ENCODE assay signal across 9 cellular contexts in the genomic region with DNA sequence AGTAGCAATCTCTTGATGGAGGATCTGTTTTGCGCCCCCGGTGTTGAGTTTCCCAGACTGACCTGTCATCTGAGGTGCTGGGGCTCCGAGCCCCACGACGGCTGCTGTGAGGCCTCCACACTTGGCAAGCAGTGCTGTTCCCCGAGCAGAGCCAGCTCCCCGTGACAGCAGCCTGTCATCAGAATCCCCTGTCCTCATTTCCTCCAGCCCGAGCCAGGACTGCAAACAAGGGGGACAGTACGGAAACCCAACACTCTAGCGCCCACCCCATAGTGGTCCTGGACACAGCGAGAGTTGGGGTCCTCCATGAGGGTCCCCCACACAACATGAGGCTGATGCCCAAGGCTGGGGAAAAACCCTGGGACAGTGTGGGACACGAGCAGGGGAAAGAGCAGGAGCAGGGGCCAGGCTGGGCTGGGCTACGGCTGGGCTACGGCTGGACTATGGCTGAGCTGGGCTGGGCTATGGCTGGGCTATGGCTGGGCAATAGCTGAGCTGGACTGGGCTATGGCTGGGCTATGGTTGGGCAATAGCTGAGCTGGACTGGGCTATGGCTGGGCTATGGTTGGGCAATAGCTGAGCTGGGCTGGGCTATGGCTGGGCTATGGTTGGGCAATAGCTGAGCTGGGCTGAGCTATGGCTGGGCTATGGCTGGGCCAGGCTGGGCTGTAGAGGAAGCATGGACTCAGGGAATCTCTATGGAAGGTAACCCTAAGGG. TPM values are rescaled to one million over a fixed set of nuclear protein-coding genes. Genes with fewer than 3 reads are reported as not detected.
DNase-seq lines count a peak whose midpoint lies in the region; ATAC-seq and TF ChIP-seq lines count a peak whose summit lies in the region.
"Had no signal": no experiment of that assay in that cellular context is flagged by ENCODE, and none has a peak within 500 bp of the region (broad histone marks: within the 10 kb centered on the region; RNA-seq: fewer than 3 reads in every experiment).

No MANE protein-coding gene starts in this region.

- TF ChIP-seq CTCF in HFFc6 (IDR thresholded peaks at IDR 0.05) (no peak), WTC11 (IDR thresholded peaks at IDR 0.05) (no peak)

- H3K4me3 Mint-ChIP-seq in HFFc6 (no peak overlapping the region), WTC11 (no peak overlapping the region)

- H3K27ac Mint-ChIP-seq in HFFc6: no peak overlapping the region
- no peak overlapping the region for H3K27ac Mint-ChIP-seq in WTC11

- H3K9me3 Mint-ChIP-seq in HFFc6: no peaks in the 10 kb centered on the region
- H3K9me3 Mint-ChIP-seq in WTC11: no peaks in the 10 kb centered on the region

- POLR2A ChIA-PET in WTC11 (lab: Charles Lee): no interaction called here

- DNase-seq in HFFc6 (peak; percentile 68), WTC11 (ENCODE audit: low spot score) (no peak), left cardiac atrium (peak; percentile 62), stromal cell of bone marrow (ENCODE audit: low read depth) (peak; percentile 55), cortex of kidney (lab: John Stamatoyannopoulos, UW) (no peak), NCI-H146 treated with DMSO at 0.1 percent for 48 hours (lab: John Stamatoyannopoulos, UW; ENCODE audit: unreplicated experiment) (no peak), NCI-H526 treated with DMSO at 0.1 percent for 48 hours (lab: John Stamatoyannopoulos, UW) (no peak)

- ATAC-seq in WTC11: no peak
- ATAC-seq in left cardiac atrium: peak; percentile 13 to 29
- ATAC-seq in GM18498 (IDR thresholded peaks at IDR 0.05; ENCODE audit: unreplicated experiment): no peak

- CTCF ChIA-PET in WTC11 (lab: Charles Lee): interaction anchor here (1.1 to 4.3 kb wide), 2 partner anchors 9 to 31 kb away, joined by 4 to 41 read pairs; no protein-coding TSS in a partner anchor

- H3K36me3 Mint-ChIP-seq in HFFc6 (ENCODE audit: low read depth) (no peaks in the 10 kb centered on the region), WTC11 (no peaks in the 10 kb centered on the region)

- peaks cover 8% of the 10 kb centered on the region for H3K4me1 Mint-ChIP-seq in HFFc6 (ENCODE audit: low read depth)
- no peaks in the 10 kb centered on the region for H3K4me1 Mint-ChIP-seq in WTC11

- H3K27me3 Mint-ChIP-seq in HFFc6 (ENCODE audit: insufficient read depth): peaks cover 4% of the 10 kb centered on the region
- H3K27me3 Mint-ChIP-seq in WTC11 (ENCODE audit: low read depth): no peaks in the 10 kb centered on the region

- intact Hi-C loops in left cardiac atrium (cut with DNase I): loop anchor here in 1 of 2 donors (5.0 kb wide), 1 partner anchor 280 kb away; a partner anchor contains a TSS

TF ChIP-seq in WTC11, 78 proteins besides CTCF, POLR2A, EP300 and RAD21:
- TF ChIP-seq, protein P1, sequence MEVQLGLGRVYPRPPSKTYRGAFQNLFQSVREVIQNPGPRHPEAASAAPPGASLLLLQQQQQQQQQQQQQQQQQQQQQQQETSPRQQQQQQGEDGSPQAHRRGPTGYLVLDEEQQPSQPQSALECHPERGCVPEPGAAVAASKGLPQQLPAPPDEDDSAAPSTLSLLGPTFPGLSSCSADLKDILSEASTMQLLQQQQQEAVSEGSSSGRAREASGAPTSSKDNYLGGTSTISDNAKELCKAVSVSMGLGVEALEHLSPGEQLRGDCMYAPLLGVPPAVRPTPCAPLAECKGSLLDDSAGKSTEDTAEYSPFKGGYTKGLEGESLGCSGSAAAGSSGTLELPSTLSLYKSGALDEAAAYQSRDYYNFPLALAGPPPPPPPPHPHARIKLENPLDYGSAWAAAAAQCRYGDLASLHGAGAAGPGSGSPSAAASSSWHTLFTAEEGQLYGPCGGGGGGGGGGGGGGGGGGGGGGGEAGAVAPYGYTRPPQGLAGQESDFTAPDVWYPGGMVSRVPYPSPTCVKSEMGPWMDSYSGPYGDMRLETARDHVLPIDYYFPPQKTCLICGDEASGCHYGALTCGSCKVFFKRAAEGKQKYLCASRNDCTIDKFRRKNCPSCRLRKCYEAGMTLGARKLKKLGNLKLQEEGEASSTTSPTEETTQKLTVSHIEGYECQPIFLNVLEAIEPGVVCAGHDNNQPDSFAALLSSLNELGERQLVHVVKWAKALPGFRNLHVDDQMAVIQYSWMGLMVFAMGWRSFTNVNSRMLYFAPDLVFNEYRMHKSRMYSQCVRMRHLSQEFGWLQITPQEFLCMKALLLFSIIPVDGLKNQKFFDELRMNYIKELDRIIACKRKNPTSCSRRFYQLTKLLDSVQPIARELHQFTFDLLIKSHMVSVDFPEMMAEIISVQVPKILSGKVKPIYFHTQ (CRISPR knock-in tag; IDR thresholded peaks at IDR 0.05): no peak
- TF ChIP-seq GABPB1 (CRISPR knock-in tag; IDR thresholded peaks at IDR 0.05): peak; percentile 38; the same call in 1 of the 2 replicates

RNA-seq across cellular contexts. Expression of a gene that starts 1.5 kb away (rescaled TPM):
- under 1 TPM in 4 of 6 experiments, not detected in 2; 0.05 to 0.14 (median 0.12) TPM for total RNA-seq in HFFc6 (2021; fragmentation: NEBNext Ultra II Directional; extraction: Animal tissue kit (Norgen Biotek cat#: 25700))
- total RNA-seq in WTC11 (2021) (0.07 TPM in 1 of 3 replicates, not detected in the others), left cardiac atrium (10 to 100 TPM; 15.8 to 16.6 TPM)
- total RNA-seq: lung microvascular endothelial cell had no signal

RNA-seq across cellular contexts. Expression of a gene that starts 21.8 kb away (rescaled TPM):
- under 1 TPM in 5 of 6 experiments, not detected in 1; 0.19 to 0.46 (median 0.41) TPM for total RNA-seq in HFFc6 (2021; fragmentation: NEBNext Ultra II Directional; extraction: Animal tissue kit (Norgen Biotek cat#: 25700))
- total RNA-seq in WTC11 (2021): 4.5 to 6.3 TPM (median 6.0 TPM) in 3 replicates
- 1 to 10 TPM in 1 of 2 donors, not detected in 1; 1.2 TPM for total RNA-seq in left cardiac atrium
- total RNA-seq: lung microvascular endothelial cell had no signal

RNA-seq across cellular contexts. Expression of a gene that starts 36.8 kb away (rescaled TPM):
- total RNA-seq in HFFc6 (2021; fragmentation: NEBNext Ultra II Directional; extraction: Animal tissue kit (Norgen Biotek cat#: 25700)): 1 to 10 TPM; 1.0 to 3.0 (median 2.6) TPM
- total RNA-seq in WTC11 (2021) (1.1 to 1.4 TPM (median 1.1 TPM) in 3 replicates), left cardiac atrium (under 1 TPM; 0.15 to 0.26 TPM)
- total RNA-seq: lung microvascular endothelial cell had no signal

Comparison
In these comparisons a context has a peak if more than half of its experiments do, and no peak if none do; other contexts are left out.
1. DNase-seq: peak in HFFc6 (single experiment), left cardiac atrium (single experiment) and stromal cell of bone marrow (single experiment); none in WTC11 (single experiment), cortex of kidney (single experiment), NCI-H146 treated with DMSO at 0.1 percent for 48 hours (single experiment) and NCI-H526 treated with DMSO at 0.1 percent for 48 hours (single experiment).
2. ATAC-seq: peak in left cardiac atrium (2 of 2); none in WTC11 (single experiment) and GM18498 (single experiment).
3. RNA of a gene that starts 1.5 kb away (total RNA-seq): 15.8 to 16.6 TPM in left cardiac atrium; 0.05 to 0.14 TPM in HFFc6 and 0.07 TPM in WTC11; every median in the first group is over 10 times any median in the second.